Comparison of ENCODE assay signal across 9 cellular contexts in genomic region chr20:56411759-56412472, GRCh38. TPM values are rescaled to one million over a fixed set of nuclear protein-coding genes. Genes with fewer than 3 reads are reported as not detected.
DNase-seq lines count a peak whose midpoint lies in the region; ATAC-seq and TF ChIP-seq lines count a peak whose summit lies in the region.
"Had no signal": no experiment of that assay in that cellular context is flagged by ENCODE, and none has a peak within 500 bp of the region (broad histone marks: within the 10 kb centered on the region; RNA-seq: fewer than 3 reads in every experiment).

Gene CASS4, plus strand, starts transcription at chr20:56412260. Its CDS starts 199 bp downstream, at chr20:56412459.

- H3K36me3 ChIP-seq in GM23338 (ENCODE audit: insufficient read depth), result no peaks in the 10 kb centered on the region; the same call in 1 of the 2 replicates

- H3K4me2 ChIP-seq in GM23338, result no peak within 1 kb of the TSS

- TF ChIP-seq CTCF in GM23338 (conservative IDR thresholded peaks at IDR 0.05; ENCODE audit: low read depth in 2 of 2), result no peak

- ATAC-seq in GM18868 (IDR thresholded peaks at IDR 0.05; ENCODE audit: unreplicated experiment) (peak; percentile 83), HG03159 (IDR thresholded peaks at IDR 0.05; ENCODE audit: unreplicated experiment) (peak; percentile 76), GM23338 (no peak), HG02852 (IDR thresholded peaks at IDR 0.05; ENCODE audit: unreplicated experiment) (no peak)
- peak; percentile 49 for ATAC-seq in activated T-helper 17 cell treated with anti-CD3 and anti-CD28 coated beads, Interleukin-2, amount 50 U/mL, for 72 hours (replicated peaks)
- ATAC-seq in stimulated activated naive CD8-positive, alpha-beta T cell treated with anti-CD3 and anti-CD28 coated beads, Interleukin-15, amount 100 ng/mL, for 72 hours, result peak; percentile 56
- ATAC-seq: Panc1 had no signal

- H3K36me3 Mint-ChIP-seq in activated T-helper 17 cell treated with anti-CD3 and anti-CD28 coated beads, Interleukin-2, amount 50 U/mL, for 72 hours (ENCODE audit: low read depth), result peaks cover 69% of the 10 kb centered on the region
- H3K36me3 Mint-ChIP-seq in GM23338 (ENCODE audit: low read depth), result peaks cover 14% of the 10 kb centered on the region; the same call in 2 of the 3 replicates

- no peak within 1 kb of the TSS for H2AFZ ChIP-seq in GM23338

- no peaks in the 10 kb centered on the region for H4K20me1 ChIP-seq in GM23338 (replicated peaks; ENCODE audit: insufficient read depth)

- no peaks in the 10 kb centered on the region for H3K79me2 ChIP-seq in GM23338 (replicated peaks; ENCODE audit: insufficient read depth)

- H3K27ac ChIP-seq in GM23338 (ENCODE audit: low read depth), result no peak within 1 kb of the TSS

- no peaks in the 10 kb centered on the region for H3K4me1 ChIP-seq in GM23338 (ENCODE audit: insufficient read depth)

- no peaks in the 10 kb centered on the region for H3K9me3 Mint-ChIP-seq in activated T-helper 17 cell treated with anti-CD3 and anti-CD28 coated beads, Interleukin-2, amount 50 U/mL, for 72 hours
- H3K9me3 Mint-ChIP-seq in stimulated activated naive CD8-positive, alpha-beta T cell treated with anti-CD3 and anti-CD28 coated beads, Interleukin-15, amount 100 ng/mL, for 72 hours, result peaks cover 4 to 7% of the 10 kb centered on the region in 2 donors
- H3K9me3 Mint-ChIP-seq in GM23338, result no peaks in the 10 kb centered on the region

- H3K4me1 Mint-ChIP-seq in activated T-helper 17 cell treated with anti-CD3 and anti-CD28 coated beads, Interleukin-2, amount 50 U/mL, for 72 hours, result peaks cover 20% of the 10 kb centered on the region
- peaks cover 65% of the 10 kb centered on the region for H3K4me1 Mint-ChIP-seq in stimulated activated naive CD8-positive, alpha-beta T cell treated with anti-CD3 and anti-CD28 coated beads, Interleukin-15, amount 100 ng/mL, for 72 hours
- no peaks in the 10 kb centered on the region for H3K4me1 Mint-ChIP-seq in GM23338

- H3K4me3 Mint-ChIP-seq in activated T-helper 17 cell treated with anti-CD3 and anti-CD28 coated beads, Interleukin-2, amount 50 U/mL, for 72 hours, result peak within 1 kb of the TSS; percentile 80
- H3K4me3 Mint-ChIP-seq in stimulated activated naive CD8-positive, alpha-beta T cell treated with anti-CD3 and anti-CD28 coated beads, Interleukin-15, amount 100 ng/mL, for 72 hours, result peak within 1 kb of the TSS; percentile 81 to 84
- H3K4me3 Mint-ChIP-seq in GM23338, result no peak within 1 kb of the TSS

- H3F3A ChIP-seq in GM23338 (replicated peaks; ENCODE audit: low read depth), result no peaks in the 10 kb centered on the region

- H3K9me2 ChIP-seq in GM23338 (ENCODE audit: insufficient read depth), result no peaks in the 10 kb centered on the region

- H3K27me3 ChIP-seq in GM23338 (ENCODE audit: insufficient read depth), result no peaks in the 10 kb centered on the region

- no peak within 1 kb of the TSS for H3K4me3 ChIP-seq in GM23338

- H3K27me3 Mint-ChIP-seq in activated T-helper 17 cell treated with anti-CD3 and anti-CD28 coated beads, Interleukin-2, amount 50 U/mL, for 72 hours, result no peaks in the 10 kb centered on the region
- H3K27me3 Mint-ChIP-seq in stimulated activated naive CD8-positive, alpha-beta T cell treated with anti-CD3 and anti-CD28 coated beads, Interleukin-15, amount 100 ng/mL, for 72 hours, result no peaks in the 10 kb centered on the region
- no peaks in the 10 kb centered on the region for H3K27me3 Mint-ChIP-seq in GM23338 (ENCODE audit: insufficient read depth, low read depth, poor library complexity)

- peak within 1 kb of the TSS; percentile 86 for H3K27ac Mint-ChIP-seq in activated T-helper 17 cell treated with anti-CD3 and anti-CD28 coated beads, Interleukin-2, amount 50 U/mL, for 72 hours
- peak within 1 kb of the TSS; percentile 83 to 94 for H3K27ac Mint-ChIP-seq in stimulated activated naive CD8-positive, alpha-beta T cell treated with anti-CD3 and anti-CD28 coated beads, Interleukin-15, amount 100 ng/mL, for 72 hours
- H3K27ac Mint-ChIP-seq in GM23338, result no peak within 1 kb of the TSS

- DNase-seq in hepatic stellate cell (ENCODE audit: low spot score) (peak; percentile 56), NCI-H345 (lab: John Stamatoyannopoulos, UW) (no peak), GM23338 (ENCODE audit: low spot score) (no peak)
- DNase-seq in stimulated activated naive CD8-positive, alpha-beta T cell treated with anti-CD3 and anti-CD28 coated beads, Interleukin-15, amount 100 ng/mL, for 72 hours, result peak; percentile 36 to 46

TF ChIP-seq in GM23338, 12 proteins besides CTCF, POLR2A, EP300 and RAD21 (continues in another document):
- TF ChIP-seq POLR2AphosphoS5 (IDR thresholded peaks at IDR 0.05; ENCODE audit: low read depth) (no peak), EZH2phosphoT487 (IDR thresholded peaks at IDR 0.05; ENCODE audit: unreplicated experiment) (no peak), ZNF114 (CRISPR knock-in tag; IDR thresholded peaks at IDR 0.05) (no peak), NANOG (IDR thresholded peaks at IDR 0.05; ENCODE audit: borderline replicate concordance) (no peak), ZNF462 (CRISPR knock-in tag; IDR thresholded peaks at IDR 0.05) (no peak)
- TF ChIP-seq, protein P1, sequence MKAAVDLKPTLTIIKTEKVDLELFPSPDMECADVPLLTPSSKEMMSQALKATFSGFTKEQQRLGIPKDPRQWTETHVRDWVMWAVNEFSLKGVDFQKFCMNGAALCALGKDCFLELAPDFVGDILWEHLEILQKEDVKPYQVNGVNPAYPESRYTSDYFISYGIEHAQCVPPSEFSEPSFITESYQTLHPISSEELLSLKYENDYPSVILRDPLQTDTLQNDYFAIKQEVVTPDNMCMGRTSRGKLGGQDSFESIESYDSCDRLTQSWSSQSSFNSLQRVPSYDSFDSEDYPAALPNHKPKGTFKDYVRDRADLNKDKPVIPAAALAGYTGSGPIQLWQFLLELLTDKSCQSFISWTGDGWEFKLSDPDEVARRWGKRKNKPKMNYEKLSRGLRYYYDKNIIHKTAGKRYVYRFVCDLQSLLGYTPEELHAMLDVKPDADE (IDR thresholded peaks at IDR 0.05), result no peak

RNA-seq across cellular contexts. Expression of gene CASS4, which starts in this region (rescaled TPM):
- total RNA-seq in activated T-helper 17 cell treated with anti-CD3 and anti-CD28 coated beads, Interleukin-2, amount 50 U/mL, for 72 hours, result 1 to 10 TPM; 5.1 to 9.4 TPM
- 0.12 TPM in 1 of 2 replicates, not detected in the other for total RNA-seq in GM23338 (2014; rRNA removed; shearing (Covaris generic))
- polyA plus RNA-seq in GM23338 (2016; fragmentation: Nextera tagmentation; extraction: Ambion mirVana), result not detected in 2 replicates

Comparison
In these comparisons a context has a peak if more than half of its experiments do, and no peak if none do; other contexts are left out.
1. ATAC-seq: peak in GM18868 (single experiment), HG03159 (single experiment), activated T-helper 17 cell treated with anti-CD3 and anti-CD28 coated beads, Interleukin-2, amount 50 U/mL, for 72 hours (single experiment) and stimulated activated naive CD8-positive, alpha-beta T cell treated with anti-CD3 and anti-CD28 coated beads, Interleukin-15, amount 100 ng/mL, for 72 hours (single experiment); none in GM23338 (single experiment) and HG02852 (single experiment).
2. DNase-seq: peak in hepatic stellate cell (single experiment) and stimulated activated naive CD8-positive, alpha-beta T cell treated with anti-CD3 and anti-CD28 coated beads, Interleukin-15, amount 100 ng/mL, for 72 hours (2 of 2); none in NCI-H345 (single experiment) and GM23338 (single experiment).